8 cellular contexts compared by ENCODE assay signal in genomic region chr17:68497885-68498319, GRCh38. TPM values are rescaled to one million over a fixed set of nuclear protein-coding genes. Genes with fewer than 3 reads are reported as not detected.
DNase-seq lines count a peak whose midpoint lies in the region; ATAC-seq and TF ChIP-seq lines count a peak whose summit lies in the region.

No MANE protein-coding gene starts in this region.

- no peak for TF ChIP-seq POLR2A in stomach (IDR thresholded peaks at IDR 0.05)
- TF ChIP-seq POLR2A in gastrocnemius medialis (IDR thresholded peaks at IDR 0.05) = no peak

- H3K27ac ChIP-seq in stomach (peak overlapping the region; percentile 41 to 88 (median 67)), gastrocnemius medialis (no peak overlapping the region)

- H3K27ac Mint-ChIP-seq in activated CD8-positive, alpha-beta T cell treated with anti-CD3 and anti-CD28 coated beads, Interleukin-2, amount 10 ng/mL, durations not matched to agents 7 days and 5 days = peak overlapping the region; percentile 84

- H3K36me3 ChIP-seq in stomach = no peaks in the 10 kb centered on the region
- H3K36me3 ChIP-seq in gastrocnemius medialis = no peaks in the 10 kb centered on the region

- H3K4me1 ChIP-seq in stomach (peaks cover 9 to 33% (median 17%) of the 10 kb centered on the region in 4 donors), gastrocnemius medialis (peaks cover 0 to 6% of the 10 kb centered on the region in 2 donors)

- H3K36me3 Mint-ChIP-seq in activated CD8-positive, alpha-beta T cell treated with anti-CD3 and anti-CD28 coated beads, Interleukin-2, amount 10 ng/mL, durations not matched to agents 7 days and 5 days (ENCODE audit: low read depth) = peaks cover 3% of the 10 kb centered on the region

- H3K27me3 Mint-ChIP-seq in activated CD8-positive, alpha-beta T cell treated with anti-CD3 and anti-CD28 coated beads, Interleukin-2, amount 10 ng/mL, durations not matched to agents 7 days and 5 days (ENCODE audit: low read depth) = peaks cover 6% of the 10 kb centered on the region

- H3K9me3 ChIP-seq in stomach (no peaks in the 10 kb centered on the region), gastrocnemius medialis (no peaks in the 10 kb centered on the region)

- ATAC-seq in GM19395 (IDR thresholded peaks at IDR 0.05; ENCODE audit: unreplicated experiment) (peak; percentile 96), HG03280 (IDR thresholded peaks at IDR 0.05; ENCODE audit: unreplicated experiment) (peak; percentile 91), gastrocnemius medialis (no peak)
- peak; percentile 50 for ATAC-seq in activated CD8-positive, alpha-beta T cell treated with anti-CD3 and anti-CD28 coated beads, Interleukin-2, amount 10 ng/mL, durations not matched to agents 7 days and 5 days

- H3K4me3 ChIP-seq in stomach (no peak overlapping the region), gastrocnemius medialis (no peak overlapping the region)

- H3K4me1 Mint-ChIP-seq in activated CD8-positive, alpha-beta T cell treated with anti-CD3 and anti-CD28 coated beads, Interleukin-2, amount 10 ng/mL, durations not matched to agents 7 days and 5 days (ENCODE audit: low read depth) = peaks cover 42% of the 10 kb centered on the region

- H3K27me3 ChIP-seq in stomach (no peaks in the 10 kb centered on the region), gastrocnemius medialis (no peaks in the 10 kb centered on the region)

- 3 to 15% (median 8%) methylated on average over 3 of the region's 3 CpGs for WGBS in stomach, 5 donors

- in situ Hi-C loops in gastrocnemius medialis (cut with MboI; ENCODE audit: low sequenced_read_pairs in 4 of 4) = no loop called here

- CTCF ChIA-PET in activated CD8-positive, alpha-beta T cell treated with anti-CD3 and anti-CD28 coated beads, Interleukin-2, amount 10 ng/mL, durations not matched to agents 7 days and 5 days (lab: Charles Lee) = interaction anchor here (1.1 to 4.6 kb wide), 13 partner anchors 9 to 99 kb away, joined by 3 to 22 read pairs (median 6); no protein-coding TSS in a partner anchor

- intact Hi-C loops in stomach (cut with DNase I; ENCODE audit: low total_unique reads) (no loop called here), gastrocnemius medialis (cut with DNase I; ENCODE audit: low total_unique reads) (no loop called here)

- peak overlapping the region; percentile 26 for H3K4me3 Mint-ChIP-seq in activated CD8-positive, alpha-beta T cell treated with anti-CD3 and anti-CD28 coated beads, Interleukin-2, amount 10 ng/mL, durations not matched to agents 7 days and 5 days

- TF ChIP-seq CTCF in stomach (IDR thresholded peaks at IDR 0.05) = no peak
- no peak for TF ChIP-seq CTCF in gastrocnemius medialis (IDR thresholded peaks at IDR 0.05 in 4 of 5, conservative IDR thresholded peaks at IDR 0.05 in 1 of 5)

- no peak for TF ChIP-seq EP300 in stomach (IDR thresholded peaks at IDR 0.05)

- POLR2A ChIA-PET in activated CD8-positive, alpha-beta T cell treated with anti-CD3 and anti-CD28 coated beads, Interleukin-2, amount 10 ng/mL, durations not matched to agents 7 days and 5 days (lab: Charles Lee) = interaction anchor here (1.6 to 3.5 kb wide), 3 partner anchors 10 to 14 kb away, joined by 8 to 15 read pairs (median 11); partner anchors contain the start of gene PRKAR1A

- no peaks in the 10 kb centered on the region for H3K9me3 Mint-ChIP-seq in activated CD8-positive, alpha-beta T cell treated with anti-CD3 and anti-CD28 coated beads, Interleukin-2, amount 10 ng/mL, durations not matched to agents 7 days and 5 days (ENCODE audit: insufficient read depth)

- DNase-seq in CD1c-positive myeloid dendritic cell (ENCODE audit: extremely low spot score) = peak; percentile 92
- peak; percentile 33 for DNase-seq in activated CD8-positive, alpha-beta T cell treated with anti-CD3 and anti-CD28 coated beads, Interleukin-2, amount 10 ng/mL, durations not matched to agents 7 days and 5 days
- DNase-seq in stomach = peak; percentile 61
- DNase-seq in NCI-H2029 treated with DMSO at 0.1 percent for 48 hours (lab: John Stamatoyannopoulos, UW) = no peak
- DNase-seq in gastrocnemius medialis = no peak
- DNase-seq in NCI-H774 (lab: John Stamatoyannopoulos, UW) = no peak

RNA-seq across cellular contexts. Expression of gene PRKAR1A, which starts 14.3 kb away (rescaled TPM):
- 100 to 1,000 TPM; 210 to 221 TPM for total RNA-seq in activated CD8-positive, alpha-beta T cell treated with anti-CD3 and anti-CD28 coated beads, Interleukin-2, amount 10 ng/mL, durations not matched to agents 7 days and 5 days
- total RNA-seq in stomach = 100 to 1,000 TPM in 3 of 5 donors, 10 to 100 TPM in 2; 22.6 to 323 (median 154) TPM
- polyA plus RNA-seq in stomach = 10 to 100 TPM; 38.9 to 89.5 (median 71.2) TPM
- total RNA-seq in gastrocnemius medialis = 100 to 1,000 TPM; 271 to 656 (median 557) TPM

RNA-seq across cellular contexts. Expression of gene WIPI1, which starts 40.6 kb away (rescaled TPM):
- 10 to 100 TPM; 40.8 to 41.4 TPM for total RNA-seq in activated CD8-positive, alpha-beta T cell treated with anti-CD3 and anti-CD28 coated beads, Interleukin-2, amount 10 ng/mL, durations not matched to agents 7 days and 5 days
- total RNA-seq in stomach (10 to 100 TPM in 4 of 5 donors, 1 to 10 TPM in 1; 8.2 to 99.1 (median 76.3) TPM), gastrocnemius medialis (100 to 1,000 TPM in 2 of 4 donors, 10 to 100 TPM in 2; 79.1 to 182 (median 92.0) TPM)
- polyA plus RNA-seq in stomach = 10 to 100 TPM; 20.3 to 49.7 (median 35.3) TPM

Comparison
In these comparisons a context has a peak if more than half of its experiments do, and no peak if none do; other contexts are left out.
1. DNase-seq: peak in CD1c-positive myeloid dendritic cell (single experiment), activated CD8-positive, alpha-beta T cell treated with anti-CD3 and anti-CD28 coated beads, Interleukin-2, amount 10 ng/mL, durations not matched to agents 7 days and 5 days (single experiment) and stomach (single experiment); none in NCI-H2029 treated with DMSO at 0.1 percent for 48 hours (single experiment), gastrocnemius medialis (0 of 2) and NCI-H774 (single experiment).
2. ATAC-seq: peak in GM19395 (single experiment), HG03280 (single experiment) and activated CD8-positive, alpha-beta T cell treated with anti-CD3 and anti-CD28 coated beads, Interleukin-2, amount 10 ng/mL, durations not matched to agents 7 days and 5 days (single experiment); none in gastrocnemius medialis (0 of 2).
3. H3K27ac ChIP-seq: peak in stomach (5 of 5); none in gastrocnemius medialis (0 of 4).